ENCODE assay signal across 1 cellular context in the genomic region with DNA sequence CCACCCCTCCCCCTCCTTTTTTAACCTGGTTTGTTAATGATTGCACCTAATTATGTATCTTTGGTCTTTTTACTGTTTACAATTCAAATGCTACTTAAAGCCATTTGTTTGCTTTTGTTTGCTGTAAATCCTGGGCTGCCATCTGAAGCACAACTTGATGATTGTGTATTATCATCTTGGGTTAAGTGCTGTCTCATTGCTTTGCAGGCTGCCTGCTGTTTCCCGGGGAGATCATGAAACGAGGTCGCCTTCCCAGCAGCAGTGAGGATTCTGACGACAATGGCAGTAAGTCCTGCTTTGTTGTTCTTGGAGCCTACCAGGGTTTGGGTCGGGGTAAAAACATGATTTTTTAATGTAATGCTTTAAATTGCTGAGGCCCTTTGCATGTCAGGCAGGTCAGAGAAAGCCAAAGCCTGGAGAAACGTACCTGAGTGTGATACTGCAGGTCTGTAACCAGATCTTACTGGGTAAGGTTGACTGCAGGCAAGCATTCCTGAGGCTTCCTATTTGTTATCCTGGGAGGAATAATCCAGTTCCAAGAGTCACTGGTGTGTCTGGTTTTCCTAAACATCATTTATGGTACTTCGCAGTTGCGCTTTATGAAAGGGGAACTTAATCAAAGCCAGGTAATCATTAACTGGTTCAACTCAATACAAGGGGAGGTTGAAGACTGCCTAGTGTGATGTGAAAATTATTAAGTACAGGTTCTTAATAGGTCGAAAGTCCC.
TF ChIP-seq lines count a peak whose summit lies in the region.

No MANE protein-coding gene starts in this region.

TF ChIP-seq in HEK293, 187 proteins besides CTCF, POLR2A, EP300 and RAD21 (continued from another document):
- TF ChIP-seq ZNF843 (tag by site-specific recombination; IDR thresholded peaks at IDR 0.05), result peak; percentile 68
- no peak for TF ChIP-seq ZNF837 (tag by site-specific recombination; IDR thresholded peaks at IDR 0.05)
- no peak for TF ChIP-seq ZNF658 (tag by site-specific recombination; IDR thresholded peaks at IDR 0.05)
- TF ChIP-seq ZNF561 (tag by site-specific recombination; IDR thresholded peaks at IDR 0.05; ENCODE audit: borderline replicate concordance), result peak; percentile 38; the same call in 1 of the 2 replicates
- TF ChIP-seq ZNF112 (tag by site-specific recombination; IDR thresholded peaks at IDR 0.05), result no peak
- no peak for TF ChIP-seq ZNF311 (tag by site-specific recombination; IDR thresholded peaks at IDR 0.05; ENCODE audit: borderline replicate concordance)
- TF ChIP-seq, protein P1, sequence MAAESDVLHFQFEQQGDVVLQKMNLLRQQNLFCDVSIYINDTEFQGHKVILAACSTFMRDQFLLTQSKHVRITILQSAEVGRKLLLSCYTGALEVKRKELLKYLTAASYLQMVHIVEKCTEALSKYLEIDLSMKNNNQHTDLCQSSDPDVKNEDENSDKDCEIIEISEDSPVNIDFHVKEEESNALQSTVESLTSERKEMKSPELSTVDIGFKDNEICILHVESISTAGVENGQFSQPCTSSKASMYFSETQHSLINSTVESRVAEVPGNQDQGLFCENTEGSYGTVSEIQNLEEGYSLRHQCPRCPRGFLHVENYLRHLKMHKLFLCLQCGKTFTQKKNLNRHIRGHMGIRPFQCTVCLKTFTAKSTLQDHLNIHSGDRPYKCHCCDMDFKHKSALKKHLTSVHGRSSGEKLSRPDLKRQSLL (tag by site-specific recombination; IDR thresholded peaks at IDR 0.05), result no peak
- peak; percentile 30; the same call in 1 of the 2 replicates for TF ChIP-seq ZBTB20 (tag by site-specific recombination; IDR thresholded peaks at IDR 0.05)
